ENCODE assay signal across 8 cellular contexts in the genomic region with DNA sequence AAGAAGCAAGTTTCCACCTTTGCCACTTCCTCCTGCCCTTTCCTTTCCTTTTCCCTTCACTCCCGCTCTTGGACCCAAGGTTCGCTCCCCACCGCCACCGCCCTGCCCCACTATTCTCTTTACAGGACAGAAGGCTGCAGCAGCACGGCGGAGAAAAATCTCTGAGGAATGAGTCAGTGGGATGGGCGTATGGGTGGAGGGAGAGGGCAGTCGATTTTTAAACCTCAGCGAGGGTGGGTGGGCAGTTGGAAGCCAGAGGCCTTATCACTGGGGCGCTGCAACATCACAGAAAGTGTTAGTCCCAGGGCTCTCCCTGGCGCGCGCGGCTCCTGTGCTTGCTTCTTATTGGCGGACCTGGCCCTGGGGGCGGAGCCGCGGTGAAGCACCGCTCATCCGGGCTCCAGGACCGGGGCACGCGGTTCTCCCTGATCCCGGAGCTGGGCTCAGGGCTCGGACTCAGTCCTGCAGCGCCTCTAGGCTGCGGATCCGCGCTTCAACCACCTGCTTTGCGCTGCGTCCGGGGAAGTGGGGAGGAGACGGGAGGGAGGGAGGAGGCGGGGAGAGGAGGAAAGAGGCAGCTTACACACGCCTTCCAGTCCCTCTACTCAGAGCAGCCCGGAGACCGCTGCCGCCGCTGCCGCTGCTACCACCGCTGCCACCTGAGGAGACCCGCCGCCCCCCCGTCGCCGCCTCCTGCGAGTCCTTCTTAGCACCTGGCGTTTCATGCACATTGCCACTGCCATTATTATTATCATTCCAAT. TPM values are rescaled to one million over a fixed set of nuclear protein-coding genes. Genes with fewer than 3 reads are reported as not detected.
DNase-seq lines count a peak whose midpoint lies in the region; ATAC-seq and TF ChIP-seq lines count a peak whose summit lies in the region.

ALCAM (plus strand) TSS at position 608 of the 761 bp plus-strand sequence.

- peak within 1 kb of the TSS; percentile 99 for H3K4me2 ChIP-seq in DND-41 (ENCODE audit: insufficient read depth, low read length)

- H3K79me2 ChIP-seq in DND-41 (ENCODE audit: insufficient read depth, low read length): no peaks in the 10 kb centered on the region

- CTCF ChIA-PET in Panc1 (lab: Charles Lee): interaction anchor here (0.7 kb wide), 1 partner anchor 71 kb away, joined by 5 read pairs; no protein-coding TSS in a partner anchor

- H3K4me3 Mint-ChIP-seq in activated T-cell treated with anti-CD3 and anti-CD28 coated beads, Interleukin-2, amount 50 U/mL, for 72 hours: peak within 1 kb of the TSS; percentile 87 to 89
- H3K4me3 Mint-ChIP-seq in stimulated activated effector memory CD8-positive, alpha-beta T cell treated with anti-CD3 and anti-CD28 coated beads, Interleukin-12 subunit alpha, Interleukin-12 subunit beta, amount 100 ng/mL, for 72 hours: peak within 1 kb of the TSS; percentile 91

- peaks cover 37% of the 10 kb centered on the region for H3K4me1 Mint-ChIP-seq in activated T-cell treated with anti-CD3 and anti-CD28 coated beads, Interleukin-2, amount 50 U/mL, for 72 hours (ENCODE audit: low read depth)
- H3K4me1 Mint-ChIP-seq in stimulated activated effector memory CD8-positive, alpha-beta T cell treated with anti-CD3 and anti-CD28 coated beads, Interleukin-12 subunit alpha, Interleukin-12 subunit beta, amount 100 ng/mL, for 72 hours: peaks cover 35% of the 10 kb centered on the region

- peak; percentile 70 for TF ChIP-seq CTCF in DND-41 (IDR thresholded peaks at IDR 0.05; ENCODE audit: borderline replicate concordance, extremely low read depth, low read length, poor library complexity, severe bottlenecking)
- TF ChIP-seq CTCF in Panc1 (IDR thresholded peaks at IDR 0.05): peak; percentile 69
- peak; percentile 9 to 87 (median 62) for TF ChIP-seq CTCF in esophagus squamous epithelium (IDR thresholded peaks at IDR 0.05)

- H3K27ac Mint-ChIP-seq in activated T-cell treated with anti-CD3 and anti-CD28 coated beads, Interleukin-2, amount 50 U/mL, for 72 hours: peak within 1 kb of the TSS; percentile 95
- H3K27ac Mint-ChIP-seq in stimulated activated effector memory CD8-positive, alpha-beta T cell treated with anti-CD3 and anti-CD28 coated beads, Interleukin-12 subunit alpha, Interleukin-12 subunit beta, amount 100 ng/mL, for 72 hours: peak within 1 kb of the TSS; percentile 99

- H3K36me3 Mint-ChIP-seq in activated T-cell treated with anti-CD3 and anti-CD28 coated beads, Interleukin-2, amount 50 U/mL, for 72 hours (ENCODE audit: insufficient read depth in 2 of 2): peaks cover 2 to 3% of the 10 kb centered on the region in 2 donors
- H3K36me3 Mint-ChIP-seq in stimulated activated effector memory CD8-positive, alpha-beta T cell treated with anti-CD3 and anti-CD28 coated beads, Interleukin-12 subunit alpha, Interleukin-12 subunit beta, amount 100 ng/mL, for 72 hours: peaks cover 15% of the 10 kb centered on the region

- peak within 1 kb of the TSS; percentile 62 for H3K9ac ChIP-seq in DND-41 (ENCODE audit: low read depth, low read length)

- intact Hi-C loops in Panc1 (cut with micrococcal nuclease; ENCODE audit: unreplicated experiment): loop anchor here (5.0 kb wide), 3 partner anchors 151 to 1089 kb away; no protein-coding TSS in a partner anchor
- intact Hi-C loops in esophagus squamous epithelium (cut with DNase I): no loop called here

- H3K27me3 ChIP-seq in DND-41 (ENCODE audit: insufficient read depth, low read length, poor library complexity): no peaks in the 10 kb centered on the region
- no peaks in the 10 kb centered on the region for H3K27me3 ChIP-seq in Panc1 (ENCODE audit: control insufficient read depth, insufficient read depth, low read length)
- H3K27me3 ChIP-seq in esophagus squamous epithelium: peaks cover 0 to 5% (median 0%) of the 10 kb centered on the region in 4 donors

- no peaks in the 10 kb centered on the region for H4K20me1 ChIP-seq in DND-41 (ENCODE audit: insufficient read depth, low read length)

- H2AFZ ChIP-seq in DND-41 (ENCODE audit: low read depth, low read length): peak within 1 kb of the TSS; percentile 90

- in situ Hi-C loops in Panc1 (cut with HindIII; ENCODE audit: low pct_unique_long_range_greater_than_20kb, low sequenced_read_pairs): no loop called here

- no peaks in the 10 kb centered on the region for H3K9me3 Mint-ChIP-seq in activated T-cell treated with anti-CD3 and anti-CD28 coated beads, Interleukin-2, amount 50 U/mL, for 72 hours
- no peaks in the 10 kb centered on the region for H3K9me3 Mint-ChIP-seq in stimulated activated effector memory CD8-positive, alpha-beta T cell treated with anti-CD3 and anti-CD28 coated beads, Interleukin-12 subunit alpha, Interleukin-12 subunit beta, amount 100 ng/mL, for 72 hours

- DNase-seq in DND-41 (peak; percentile 86), Panc1 (ENCODE audit: low read depth, low spot score) (peak; percentile 96), esophagus squamous epithelium (lab: John Stamatoyannopoulos, UW) (peak; percentile 45), myocyte (ENCODE audit: low read depth) (peak; percentile 98)
- peak; percentile 73 for DNase-seq in Jurkat, Clone E6-1 (ENCODE audit: low read depth, low spot score)
- DNase-seq in activated T-cell treated with anti-CD3 and anti-CD28 coated beads, Interleukin-2, amount 50 U/mL, for 72 hours: peak; percentile 85 to 86
- DNase-seq in stimulated activated effector memory CD8-positive, alpha-beta T cell treated with anti-CD3 and anti-CD28 coated beads, Interleukin-12 subunit alpha, Interleukin-12 subunit beta, amount 100 ng/mL, for 72 hours (ENCODE audit: low spot score in 2 of 2): peak; percentile 74 to 90

- ATAC-seq in DND-41 (ENCODE audit: insufficient read depth, low read depth) (peak; percentile 77), GM21717 (IDR thresholded peaks at IDR 0.05; ENCODE audit: unreplicated experiment) (peak; percentile 51), Panc1 (peak; percentile 90)
- ATAC-seq in activated T-cell treated with anti-CD3 and anti-CD28 coated beads, Interleukin-2, amount 50 U/mL, for 72 hours (replicated peaks in 1 of 2): peak; percentile 59 to 66
- peak; percentile 78 for ATAC-seq in stimulated activated effector memory CD8-positive, alpha-beta T cell treated with anti-CD3 and anti-CD28 coated beads, Interleukin-12 subunit alpha, Interleukin-12 subunit beta, amount 100 ng/mL, for 72 hours

- H3K4me3 ChIP-seq in DND-41 (ENCODE audit: low read depth in 1 of 2, low read length in 2 of 2) (peak within 1 kb of the TSS; percentile 16 to 60; a peak in 3 of 4 replicates), Panc1 (ENCODE audit: low read depth in 2 of 2, low read length in 2 of 2) (peak within 1 kb of the TSS; percentile 63 to 84), esophagus squamous epithelium (peak within 1 kb of the TSS; percentile 48 to 71 (median 63))
- peak within 1 kb of the TSS; percentile 76 for H3K4me3 ChIP-seq in Jurkat, Clone E6-1 (ENCODE audit: low read length)

- WGBS in esophagus squamous epithelium, 2 donors: 0% methylated on average over 14 to 22 of the region's 48 CpGs

- peaks cover 25% of the 10 kb centered on the region for H3K27me3 Mint-ChIP-seq in activated T-cell treated with anti-CD3 and anti-CD28 coated beads, Interleukin-2, amount 50 U/mL, for 72 hours (ENCODE audit: low read depth)

- H3K27ac ChIP-seq in DND-41 (ENCODE audit: low read length) (peak within 1 kb of the TSS; percentile 67), Panc1 (ENCODE audit: low read length) (peak within 1 kb of the TSS; percentile 86), esophagus squamous epithelium (peak within 1 kb of the TSS; percentile 73 to 86 (median 81))

- no TSS peak for BruUV-seq in Panc1 (replicated peaks; lab: Mats Ljungman, UMichigan)

- POLR2A ChIA-PET in Panc1 (lab: Charles Lee): no interaction called here

- H3K9me3 ChIP-seq in DND-41 (ENCODE audit: insufficient read depth, low read length, severe bottlenecking) (no peaks in the 10 kb centered on the region), Panc1 (ENCODE audit: control insufficient read depth, insufficient read depth, low read depth, low read length) (no peaks in the 10 kb centered on the region), esophagus squamous epithelium (no peaks in the 10 kb centered on the region)

- H3K36me3 ChIP-seq in DND-41 (ENCODE audit: insufficient read depth, low read length) (no peaks in the 10 kb centered on the region), Panc1 (ENCODE audit: control insufficient read depth, insufficient read depth, low read length) (peaks cover 2% of the 10 kb centered on the region; the same call in 1 of the 2 replicates), esophagus squamous epithelium (no peaks in the 10 kb centered on the region)

- peak in 2 of 4 donors; percentile 56 to 79 for TF ChIP-seq POLR2A in esophagus squamous epithelium (IDR thresholded peaks at IDR 0.05)

- H3K4me1 ChIP-seq in DND-41 (ENCODE audit: insufficient read depth, low read length) (peaks cover 46% of the 10 kb centered on the region), Panc1 (ENCODE audit: control insufficient read depth, insufficient read depth, low read length) (peaks cover 9% of the 10 kb centered on the region), esophagus squamous epithelium (peaks cover 4 to 54% (median 10%) of the 10 kb centered on the region in 3 donors)

RNA-seq across cellular contexts. Expression of gene ALCAM, which starts in this region (rescaled TPM):
- polyA plus RNA-seq in Jurkat, Clone E6-1 (2012; ENCODE audit: insufficient read depth, insufficient read length): 8.2 TPM
- total RNA-seq in Panc1 (2021; ENCODE audit: unreplicated experiment) (32.3 TPM), esophagus squamous epithelium (10 to 100 TPM in 1 of 4 donors, 1 to 10 TPM in 3; 4.6 to 18.9 (median 8.0) TPM), myocyte (16.9 and 26.5 TPM in 2 replicates)
- polyA plus RNA-seq in Panc1 (2012; ENCODE audit: insufficient read length): 10.0 TPM
- total RNA-seq in activated T-cell treated with anti-CD3 and anti-CD28 coated beads, Interleukin-2, amount 50 U/mL, for 72 hours: 10 to 100 TPM; 19.4 to 22.0 TPM
- polyA plus RNA-seq in myocyte (2012): 23.1 TPM

Comparison
In these comparisons a context has a peak if more than half of its experiments do, and no peak if none do; other contexts are left out.
1. Peak in every context shown above with its lines: DNase-seq, ATAC-seq, H3K4me3 ChIP-seq and H3K27ac ChIP-seq.
2. DNase-seq: peak in every context shown above with its lines; median percentile 98 in myocyte; 96 in Panc1; 86 in DND-41; 86 in activated T-cell treated with anti-CD3 and anti-CD28 coated beads, Interleukin-2, amount 50 U/mL, for 72 hours; 82 in stimulated activated effector memory CD8-positive, alpha-beta T cell treated with anti-CD3 and anti-CD28 coated beads, Interleukin-12 subunit alpha, Interleukin-12 subunit beta, amount 100 ng/mL, for 72 hours; 73 in Jurkat, Clone E6-1; 45 in esophagus squamous epithelium.